ENCODE assay signal across 20 cellular contexts in genomic region chr2:183255406-183255805, GRCh38.
"Had no signal": no experiment of that assay in that cellular context is flagged by ENCODE, and none has a peak within 500 bp of the region (broad histone marks: within the 10 kb centered on the region; RNA-seq: fewer than 3 reads in every experiment).

No MANE protein-coding gene starts in this region.

- DNase-seq: effector memory CD8-positive, alpha-beta T cell; gastrocnemius medialis; heart right ventricle; hypothalamus; kidney glomerular epithelial cell; mammary epithelial cell; natural killer cell; occipital lobe; pancreas; right cardiac atrium; stimulated activated CD4-positive, alpha-beta T cell treated with anti-CD3 and anti-CD28 coated beads, Interleukin-2, amount 100 ng/mL, for 48 hours; stimulated activated naive CD4-positive, alpha-beta T cell treated with Interleukin-2 at 50 U/mL for 16 hours had no signal

- H3K9me3 Mint-ChIP-seq: effector memory CD8-positive, alpha-beta T cell; type B pancreatic cell had no signal

- H3K27ac Mint-ChIP-seq: dendritic cell treated with granulocyte-macrophage colony-stimulating factor and Interleukin-4, amounts not matched to agents 40 ng/mL and 50 ng/mL, for 4 days; effector memory CD8-positive, alpha-beta T cell; mesothelial cell of epicardium; natural killer cell; progenitor cell of endocrine pancreas; type B pancreatic cell had no signal

- H3K36me3 Mint-ChIP-seq: mesothelial cell of epicardium, natural killer cell, type B pancreatic cell had no signal

- H3K36me3 ChIP-seq: esophagus muscularis mucosa, gastrocnemius medialis, heart right ventricle, pancreas had no signal

- H3K4me2 ChIP-seq: smooth muscle cell had no signal

- H3K27me3 Mint-ChIP-seq: dendritic cell treated with granulocyte-macrophage colony-stimulating factor and Interleukin-4, amounts not matched to agents 40 ng/mL and 50 ng/mL, for 4 days; progenitor cell of endocrine pancreas; type B pancreatic cell had no signal

- H3K4me3 Mint-ChIP-seq: dendritic cell treated with granulocyte-macrophage colony-stimulating factor and Interleukin-4, amounts not matched to agents 40 ng/mL and 50 ng/mL, for 4 days; effector memory CD8-positive, alpha-beta T cell; mesothelial cell of epicardium; natural killer cell; type B pancreatic cell had no signal

- ATAC-seq: effector memory CD8-positive, alpha-beta T cell; gastrocnemius medialis; heart right ventricle; left lobe of liver; natural killer cell; pancreas; right cardiac atrium had no signal

- H3K27ac ChIP-seq: epithelial cell of prostate, esophagus muscularis mucosa, gastrocnemius medialis, heart right ventricle, pancreas had no signal

- H3K4me1 ChIP-seq: esophagus muscularis mucosa, gastrocnemius medialis, heart right ventricle, pancreas had no signal

- H3K4me3 ChIP-seq: esophagus muscularis mucosa, gastrocnemius medialis, heart right ventricle, pancreas, smooth muscle cell had no signal

- H3K9me3 ChIP-seq: esophagus muscularis mucosa, gastrocnemius medialis, heart right ventricle, pancreas had no signal

- H3K27me3 ChIP-seq: esophagus muscularis mucosa, gastrocnemius medialis, heart right ventricle, pancreas had no signal

- H3K4me1 Mint-ChIP-seq: mesothelial cell of epicardium, natural killer cell had no signal
